31 cellular contexts compared by ENCODE assay signal in genomic region chrX:115472131-115472530, GRCh38.
"Had no signal": no experiment of that assay in that cellular context is flagged by ENCODE, and none has a peak within 500 bp of the region (broad histone marks: within the 10 kb centered on the region; RNA-seq: fewer than 3 reads in every experiment).

No MANE protein-coding gene starts in this region.

- DNase-seq: activated B cell treated with CpG ODN at 0.5 μM for 24 hours; activated CD4-positive, alpha-beta T cell treated with anti-CD3 and anti-CD28 coated beads for 48 hours; activated CD4-positive, alpha-beta T cell treated with anti-CD3 and anti-CD28 coated beads, Interleukin-2, amount 50 U/mL, for 1 hour; activated CD4-positive, alpha-beta T cell treated with anti-CD3 and anti-CD28 coated beads, Interleukin-2, amount 50 U/mL, for 48 hours; activated CD8-positive, alpha-beta memory T cell treated with anti-CD3 and anti-CD28 coated beads for 24 hours; activated CD8-positive, alpha-beta T cell treated with anti-CD3 and anti-CD28 coated beads for 36 hours; activated effector memory CD4-positive, alpha-beta T cell treated with Interleukin-2 at 50 U/mL for 16 hours; activated gamma-delta T cell treated with Interleukin-2 at 50 U/mL for 16 hours; activated naive CD4-positive, alpha-beta T cell treated with anti-CD3 and anti-CD28 coated beads, Interleukin-2, amount 50 U/mL, for 16 hours; activated naive CD4-positive, alpha-beta T cell treated with Interleukin-2 at 50 U/mL for 16 hours; activated T-cell treated with anti-CD3 and anti-CD28 coated beads, Interleukin-2, amount 50 U/mL, for 4 hours; amygdala; aorta; central memory CD4-positive, alpha-beta T cell; cerebellar nuclear complex; dorsolateral prefrontal cortex; effector memory CD4-positive, alpha-beta T cell; endodermal cell; foreskin fibroblast; head of caudate nucleus; T-helper 1 cell; T-helper 17 cell; T1000; WERI-Rb-1 had no signal

- ATAC-seq: activated CD4-positive, CD25-positive, alpha-beta regulatory T cell treated with anti-CD3 and anti-CD28 coated beads, Interleukin-2, amount 50 U/mL, for 24 hours; activated CD8-positive, alpha-beta T cell treated with anti-CD3 and anti-CD28 coated beads for 36 hours; activated T-cell treated with anti-CD3 and anti-CD28 coated beads, Interleukin-2, amount 50 U/mL, for 4 hours; activated T-helper 17 cell treated with anti-CD3 and anti-CD28 coated beads, Interleukin-2, amount 50 U/mL, for 72 hours; esophagus mucosa; T-helper 17 cell had no signal

- H3K27me3 ChIP-seq: cardiac muscle cell had no signal

- H3K9me3 ChIP-seq: breast epithelium had no signal

- H3K4me3 ChIP-seq: breast epithelium, cardiac muscle cell, coronary artery, dorsolateral prefrontal cortex had no signal

- H3K27ac ChIP-seq: breast epithelium, cardiac muscle cell, coronary artery, dorsolateral prefrontal cortex, WERI-Rb-1 had no signal

- H3K4me1 ChIP-seq: breast epithelium had no signal

- H3K36me3 ChIP-seq: breast epithelium, cardiac muscle cell, WERI-Rb-1 had no signal

- FAIRE-seq: frontal cortex had no signal
